In the genomic region with DNA sequence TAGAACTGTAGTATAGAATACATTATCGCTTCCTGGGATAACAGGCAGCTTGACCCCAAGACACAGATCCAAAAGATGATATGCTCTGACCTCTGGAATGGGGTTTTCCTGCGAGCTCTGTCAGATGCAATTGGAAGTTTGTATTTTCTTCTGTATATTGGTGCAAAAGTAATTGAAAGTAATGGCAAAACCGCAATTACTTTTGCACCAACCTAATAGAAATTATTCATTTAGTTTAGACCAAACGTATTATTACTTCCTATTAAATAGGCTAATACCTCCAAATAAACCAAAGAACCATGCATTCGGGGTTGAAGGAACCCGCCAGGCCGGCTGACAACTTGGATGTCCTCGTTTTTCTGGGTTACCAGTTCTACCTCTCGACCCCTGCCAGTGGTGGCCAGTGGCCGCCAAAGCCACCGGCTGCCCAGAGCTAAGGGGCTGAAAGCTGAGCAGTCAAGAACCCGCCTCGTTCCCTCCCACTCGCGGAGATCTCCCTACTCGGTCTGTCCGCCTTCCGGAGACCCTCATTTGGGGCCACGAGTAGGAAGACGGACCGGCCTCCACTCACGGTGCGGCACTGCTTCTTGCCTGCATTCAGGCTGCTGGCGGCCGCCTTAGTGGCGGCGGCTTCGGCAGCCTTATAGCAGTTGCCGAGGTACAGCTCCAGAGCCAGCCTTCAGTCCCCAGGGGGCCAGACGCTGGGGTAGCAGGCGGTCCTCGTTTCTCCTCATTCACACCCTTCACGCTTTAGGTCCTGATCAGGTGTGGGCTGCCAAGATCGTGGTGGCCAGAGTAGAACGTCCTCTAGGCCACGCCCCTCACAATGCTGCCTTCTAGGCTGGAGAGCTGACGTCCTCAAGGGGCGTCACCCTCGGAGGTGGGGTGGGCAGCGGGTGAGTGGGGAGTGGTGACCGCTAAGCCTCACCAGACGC, we compare ENCODE assay signal across 8 cellular contexts.
A peak's percentile ranks its signal among the peaks of the same experiment; 100 is the strongest.
DNase-seq lines count a peak whose midpoint lies in the region; ATAC-seq and TF ChIP-seq lines count a peak whose summit lies in the region.

No MANE protein-coding gene starts in this region.

- TF ChIP-seq POLR2A in tibial nerve (IDR thresholded peaks at IDR 0.05) = no peak

- intact Hi-C loops in colonic mucosa (cut with DNase I) = no loop called here
- intact Hi-C loops in lower lobe of right lung (cut with DNase I) = no loop called here

- H3K9me3 ChIP-seq in colonic mucosa (no peaks in the 10 kb centered on the region), lower lobe of right lung (no peaks in the 10 kb centered on the region), tibial nerve (no peaks in the 10 kb centered on the region)

- H3K27ac ChIP-seq in colonic mucosa = no peak overlapping the region
- no peak overlapping the region for H3K27ac ChIP-seq in lower lobe of right lung
- peak overlapping the region in 1 of 4 donors; percentile 7 for H3K27ac ChIP-seq in tibial nerve

- H3K27me3 ChIP-seq in colonic mucosa (no peaks in the 10 kb centered on the region), lower lobe of right lung (ENCODE audit: low read depth) (no peaks in the 10 kb centered on the region), tibial nerve (no peaks in the 10 kb centered on the region)

- TF ChIP-seq EP300 in tibial nerve (IDR thresholded peaks at IDR 0.05) = peak in 1 of 2 donors; percentile 26

- H3K4me1 ChIP-seq in colonic mucosa (no peaks in the 10 kb centered on the region), lower lobe of right lung (no peaks in the 10 kb centered on the region), tibial nerve (no peaks in the 10 kb centered on the region)

- DNase-seq in GM03348 (ENCODE audit: low spot score) (peak; percentile 41), NCI-H446 treated with DMSO at 0.1 percent for 48 hours (lab: John Stamatoyannopoulos, UW) (peak; percentile 16), colonic mucosa (peak; percentile 36), lower lobe of right lung (peak; percentile 50), tibial nerve (ENCODE audit: low spot score in 2 of 2) (peak; percentile 14 to 17)

- no peak for TF ChIP-seq CTCF in colonic mucosa (IDR thresholded peaks at IDR 0.05)
- no peak for TF ChIP-seq CTCF in lower lobe of right lung (IDR thresholded peaks at IDR 0.05)
- no peak for TF ChIP-seq CTCF in tibial nerve (IDR thresholded peaks at IDR 0.05)

- no peak overlapping the region for H3K9ac ChIP-seq in colonic mucosa (ENCODE audit: low read depth in 2 of 2, low read length in 2 of 2)

- ATAC-seq in lower lobe of right lung (peak; percentile 64 to 69), GM18870 (IDR thresholded peaks at IDR 0.05; ENCODE audit: unreplicated experiment) (no peak), HG03565 (IDR thresholded peaks at IDR 0.05; ENCODE audit: unreplicated experiment) (no peak), HG03135 (IDR thresholded peaks at IDR 0.05; ENCODE audit: unreplicated experiment) (no peak)

- WGBS in tibial nerve, 2 donors = 35 to 51% methylated on average over 13 to 38 of the region's 42 CpGs

- H3K4me3 ChIP-seq in colonic mucosa = peak overlapping the region; percentile 22
- H3K4me3 ChIP-seq in lower lobe of right lung = peak overlapping the region; percentile 42
- peak overlapping the region in 3 of 4 donors; percentile 32 to 51 (median 39) for H3K4me3 ChIP-seq in tibial nerve

- H3K36me3 ChIP-seq in colonic mucosa (no peaks in the 10 kb centered on the region), lower lobe of right lung (no peaks in the 10 kb centered on the region), tibial nerve (no peaks in the 10 kb centered on the region)

Comparison
In these comparisons a context has a peak if more than half of its experiments do, and no peak if none do; other contexts are left out.
1. ATAC-seq: peak in lower lobe of right lung (2 of 2); none in GM18870 (single experiment), HG03565 (single experiment) and HG03135 (single experiment).
2. Peak in every context shown above with its lines, with median percentiles within 50 percentile points of each other: DNase-seq and H3K4me3 ChIP-seq.